ENCODE assay signal across 23 cellular contexts in the genomic region with DNA sequence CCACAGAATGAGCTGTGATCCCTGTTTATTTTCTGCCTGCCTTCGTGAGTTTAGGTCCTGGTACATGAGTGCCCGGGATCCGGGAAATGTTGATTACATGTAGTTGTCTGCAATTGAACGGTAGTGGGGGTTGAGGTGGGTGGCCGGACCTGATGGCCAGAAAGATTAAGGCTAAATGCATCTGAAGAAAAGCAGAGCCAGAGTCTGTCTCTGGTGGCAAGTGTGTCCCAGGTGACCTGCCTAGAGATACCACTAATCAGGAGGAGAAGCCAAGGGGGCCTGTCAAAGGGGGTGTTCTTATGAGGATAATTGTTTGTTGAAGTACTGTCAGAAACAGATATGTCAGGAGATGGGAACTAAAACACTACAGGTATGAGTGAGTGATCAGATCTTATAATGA.
"Had no signal": no experiment of that assay in that cellular context is flagged by ENCODE, and none has a peak within 500 bp of the region (broad histone marks: within the 10 kb centered on the region; RNA-seq: fewer than 3 reads in every experiment).

No MANE protein-coding gene starts in this region.

- H3K36me3 ChIP-seq: gastrocnemius medialis, left lung, neural progenitor cell, right lobe of liver, thoracic aorta, transverse colon, upper lobe of right lung had no signal

- H3K4me1 ChIP-seq: gastrocnemius medialis, left lung, neural progenitor cell, parathyroid adenoma, right lobe of liver, transverse colon, upper lobe of right lung had no signal

- DNase-seq: dermis blood vessel endothelial cell; effector memory CD8-positive, alpha-beta T cell; gastrocnemius medialis; head of caudate nucleus; left cardiac atrium; left lung; mesendoderm; midbrain; naive thymus-derived CD4-positive, alpha-beta T cell; right lobe of liver; small intestine; stimulated activated CD4-positive, alpha-beta T cell treated with anti-CD3 and anti-CD28 coated beads, Interleukin-15, amount 100 ng/mL, for 24 hours; stimulated activated CD4-positive, alpha-beta T cell treated with anti-CD3 and anti-CD28 coated beads, Interleukin-2, amount 100 ng/mL, for 48 hours; stimulated activated naive B cell treated with anti-CD40 and anti-IgM and Interleukin-4, amounts not matched to agents 10 μg/mL and 1 μg/mL and 100 μg/mL, for 72 hours; transverse colon; upper lobe of right lung had no signal

- H3K9ac ChIP-seq: neural progenitor cell, parathyroid adenoma had no signal

- H3K9me3 ChIP-seq: gastrocnemius medialis, right lobe of liver, thoracic aorta, upper lobe of right lung had no signal

- H3K9me3 Mint-ChIP-seq: stimulated activated naive CD8-positive, alpha-beta T cell treated with anti-CD3 and anti-CD28 coated beads, Interleukin-15, Interleukin-2, amounts not matched to agents 100 ng/mL and 50 ng/mL, for 24 hours had no signal

- H3K27ac Mint-ChIP-seq: effector memory CD8-positive, alpha-beta T cell; naive thymus-derived CD4-positive, alpha-beta T cell; nephron; neural progenitor cell; progenitor cell of endocrine pancreas; stimulated activated naive B cell treated with anti-CD40 and anti-IgM and Interleukin-4, amounts not matched to agents 10 μg/mL and 1 μg/mL and 100 μg/mL, for 72 hours; stimulated activated naive CD8-positive, alpha-beta T cell treated with anti-CD3 and anti-CD28 coated beads, Interleukin-15, Interleukin-2, amounts not matched to agents 100 ng/mL and 50 ng/mL, for 24 hours had no signal

- H3K36me3 Mint-ChIP-seq: neural progenitor cell; stimulated activated naive B cell treated with anti-CD40 and anti-IgM and Interleukin-4, amounts not matched to agents 10 μg/mL and 1 μg/mL and 100 μg/mL, for 72 hours had no signal

- H3K27me3 ChIP-seq: gastrocnemius medialis, left lung, right lobe of liver, transverse colon, upper lobe of right lung had no signal

- H3K4me3 ChIP-seq: coronary artery, gastrocnemius medialis, left lung, neural progenitor cell, right lobe of liver, thoracic aorta, transverse colon, upper lobe of right lung had no signal

- H3K4me3 Mint-ChIP-seq: effector memory CD8-positive, alpha-beta T cell; naive thymus-derived CD4-positive, alpha-beta T cell; nephron; neural progenitor cell; stimulated activated naive B cell treated with anti-CD40 and anti-IgM and Interleukin-4, amounts not matched to agents 10 μg/mL and 1 μg/mL and 100 μg/mL, for 72 hours; stimulated activated naive CD8-positive, alpha-beta T cell treated with anti-CD3 and anti-CD28 coated beads, Interleukin-15, Interleukin-2, amounts not matched to agents 100 ng/mL and 50 ng/mL, for 24 hours had no signal

- ATAC-seq: effector memory CD8-positive, alpha-beta T cell; gastrocnemius medialis; left cardiac atrium; left lung; naive thymus-derived CD4-positive, alpha-beta T cell; right lobe of liver; stimulated activated naive B cell treated with anti-CD40 and anti-IgM and Interleukin-4, amounts not matched to agents 10 μg/mL and 1 μg/mL and 100 μg/mL, for 72 hours; upper lobe of right lung had no signal

- H3K4me2 ChIP-seq: neural progenitor cell had no signal

- H3K27ac ChIP-seq: coronary artery, gastrocnemius medialis, left lung, neural progenitor cell, parathyroid adenoma, right lobe of liver, thoracic aorta, transverse colon, upper lobe of right lung had no signal

- H2AFZ ChIP-seq: neural progenitor cell, parathyroid adenoma had no signal

- H3K4me1 Mint-ChIP-seq: naive thymus-derived CD4-positive, alpha-beta T cell; nephron; stimulated activated naive B cell treated with anti-CD40 and anti-IgM and Interleukin-4, amounts not matched to agents 10 μg/mL and 1 μg/mL and 100 μg/mL, for 72 hours had no signal
